8 cellular contexts compared by ENCODE assay signal in the genomic region with DNA sequence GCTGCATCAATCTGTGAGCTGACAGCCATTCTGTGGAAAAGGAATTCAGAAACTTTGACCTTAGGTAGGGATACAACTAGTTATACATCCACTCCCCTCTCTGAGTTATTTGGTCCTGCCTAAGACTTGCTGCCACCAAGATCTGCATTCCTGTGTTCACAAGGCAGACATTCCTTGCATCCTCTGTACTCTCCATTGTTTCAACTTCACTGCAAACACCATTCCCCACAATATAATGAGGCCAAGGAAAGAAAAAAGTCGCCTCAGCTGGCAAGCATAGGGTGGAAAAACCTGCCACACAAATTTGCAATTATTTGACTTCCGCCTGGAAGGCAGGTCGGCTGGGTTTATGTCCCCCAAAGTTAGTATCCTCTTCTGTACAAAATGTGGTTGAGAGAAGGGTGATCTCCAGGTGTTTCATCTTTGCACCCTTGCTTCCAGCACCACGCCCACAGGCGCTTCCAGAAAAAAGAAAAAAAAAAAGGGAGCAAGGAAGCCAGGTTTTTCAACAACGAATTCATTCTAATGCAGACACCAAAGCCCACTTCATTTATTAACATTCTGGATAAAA. TPM values are rescaled to one million over a fixed set of nuclear protein-coding genes. Genes with fewer than 3 reads are reported as not detected.
DNase-seq lines count a peak whose midpoint lies in the region; ATAC-seq and TF ChIP-seq lines count a peak whose summit lies in the region.

No MANE protein-coding gene starts in this region.

- H3K9me3 ChIP-seq in liver (ENCODE audit: control insufficient read depth in 4 of 4, low read length in 3 of 4): no peaks in the 10 kb centered on the region

- TF ChIP-seq CTCF in astrocyte of the cerebellum (IDR thresholded peaks at IDR 0.05; ENCODE audit: low read depth, low read length, missing control alignments): no peak
- no peak for TF ChIP-seq CTCF in liver (IDR thresholded peaks at IDR 0.05; ENCODE audit: low read depth, low read length, missing input control)
- TF ChIP-seq CTCF in type B pancreatic cell (conservative IDR thresholded peaks at IDR 0.05): no peak
- no peak for TF ChIP-seq CTCF in GM10266 (IDR thresholded peaks at IDR 0.05; ENCODE audit: control insufficient read depth, insufficient read depth, low read depth, missing control alignments)

- H3K27me3 ChIP-seq in liver (ENCODE audit: control insufficient read depth in 4 of 4, insufficient read depth in 4 of 4, low read length in 3 of 4): no peaks in the 10 kb centered on the region

- H3K4me1 Mint-ChIP-seq in activated T-cell treated with anti-CD3 and anti-CD28 coated beads, Interleukin-2, amount 50 U/mL, for 72 hours (ENCODE audit: low read depth): peaks cover 46% of the 10 kb centered on the region
- peaks cover 41% of the 10 kb centered on the region for H3K4me1 Mint-ChIP-seq in type B pancreatic cell (ENCODE audit: unreplicated experiment)

- H3K27me3 Mint-ChIP-seq in activated T-cell treated with anti-CD3 and anti-CD28 coated beads, Interleukin-2, amount 50 U/mL, for 72 hours (ENCODE audit: low read depth): peaks cover 18% of the 10 kb centered on the region
- no peaks in the 10 kb centered on the region for H3K27me3 Mint-ChIP-seq in type B pancreatic cell

- peak overlapping the region; percentile 91 to 96 for H3K4me3 Mint-ChIP-seq in activated T-cell treated with anti-CD3 and anti-CD28 coated beads, Interleukin-2, amount 50 U/mL, for 72 hours
- H3K4me3 Mint-ChIP-seq in type B pancreatic cell: peak overlapping the region; percentile 96

- in situ Hi-C loops in astrocyte of the cerebellum (cut with HindIII; ENCODE audit: low sequenced_read_pairs): no loop called here

- H3K4me3 ChIP-seq in astrocyte of the cerebellum (ENCODE audit: low read depth, low read length) (peak overlapping the region; percentile 71), liver (ENCODE audit: low read depth in 1 of 3, low read length in 3 of 3) (peak overlapping the region; percentile 83 to 99 (median 89))

- no peak for DNase-seq in activated T-cell treated with anti-CD3 and anti-CD28 coated beads, Interleukin-2, amount 50 U/mL, for 72 hours
- DNase-seq in activated T-cell treated with anti-CD3 and anti-CD28 coated beads, Interleukin-2, amount 50 U/mL, for 1 hour: no peak
- DNase-seq in astrocyte of the cerebellum (ENCODE audit: low read depth): no peak
- DNase-seq in type B pancreatic cell (ENCODE audit: extremely low spot score, unreplicated experiment): no peak
- no peak for DNase-seq in iPS-NIHi7 (ENCODE audit: extremely low spot score)
- no peak for DNase-seq in GM10266 (ENCODE audit: extremely low spot score)

- H3K4me1 ChIP-seq in liver (ENCODE audit: control insufficient read depth in 4 of 4, insufficient read depth in 4 of 4, low read length in 3 of 4): peaks cover 0 to 22% (median 13%) of the 10 kb centered on the region in 4 donors

- H3K27ac ChIP-seq in liver (ENCODE audit: low read depth in 1 of 2, low read length in 2 of 2): peak overlapping the region; percentile 72 to 83

- ATAC-seq in activated T-cell treated with anti-CD3 and anti-CD28 coated beads, Interleukin-2, amount 50 U/mL, for 72 hours (replicated peaks in 1 of 2): no peak
- ATAC-seq in HG02798 (IDR thresholded peaks at IDR 0.05; ENCODE audit: poor library complexity, unreplicated experiment): no peak

- WGBS in liver: 21% methylated on average over 6 of the region's 6 CpGs

- no peak for TF ChIP-seq RAD21 in liver (IDR thresholded peaks at IDR 0.05)

- no peaks in the 10 kb centered on the region for H3K9me3 Mint-ChIP-seq in activated T-cell treated with anti-CD3 and anti-CD28 coated beads, Interleukin-2, amount 50 U/mL, for 72 hours
- no peaks in the 10 kb centered on the region for H3K9me3 Mint-ChIP-seq in type B pancreatic cell

- H3K36me3 Mint-ChIP-seq in activated T-cell treated with anti-CD3 and anti-CD28 coated beads, Interleukin-2, amount 50 U/mL, for 72 hours (ENCODE audit: insufficient read depth in 2 of 2): peaks cover 4 to 5% of the 10 kb centered on the region in 2 donors
- H3K36me3 Mint-ChIP-seq in type B pancreatic cell: peaks cover 7% of the 10 kb centered on the region

- H3K36me3 ChIP-seq in liver (ENCODE audit: control insufficient read depth in 4 of 4, insufficient read depth in 3 of 4, low read depth in 1 of 4, low read length in 3 of 4): no peaks in the 10 kb centered on the region

- peak overlapping the region; percentile 26 for H3K27ac Mint-ChIP-seq in activated T-cell treated with anti-CD3 and anti-CD28 coated beads, Interleukin-2, amount 50 U/mL, for 72 hours
- H3K27ac Mint-ChIP-seq in type B pancreatic cell: peak overlapping the region; percentile 97

- peak overlapping the region; percentile 28 to 79 for H3K9ac ChIP-seq in liver (ENCODE audit: low read depth in 1 of 2, low read length in 2 of 2)

TF ChIP-seq in liver, 16 proteins besides CTCF, POLR2A, EP300 and RAD21:
- TF ChIP-seq HNF4A (conservative IDR thresholded peaks at IDR 0.05): no peak
- TF ChIP-seq EGR1 (IDR thresholded peaks at IDR 0.05; ENCODE audit: low read depth in 2 of 2): no peak
- no peak for TF ChIP-seq YY1 (IDR thresholded peaks at IDR 0.05)
- TF ChIP-seq JUND (IDR thresholded peaks at IDR 0.05): no peak
- TF ChIP-seq, protein P1, sequence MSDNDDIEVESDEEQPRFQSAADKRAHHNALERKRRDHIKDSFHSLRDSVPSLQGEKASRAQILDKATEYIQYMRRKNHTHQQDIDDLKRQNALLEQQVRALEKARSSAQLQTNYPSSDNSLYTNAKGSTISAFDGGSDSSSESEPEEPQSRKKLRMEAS (IDR thresholded peaks at IDR 0.05): no peak
- TF ChIP-seq, protein P2, sequence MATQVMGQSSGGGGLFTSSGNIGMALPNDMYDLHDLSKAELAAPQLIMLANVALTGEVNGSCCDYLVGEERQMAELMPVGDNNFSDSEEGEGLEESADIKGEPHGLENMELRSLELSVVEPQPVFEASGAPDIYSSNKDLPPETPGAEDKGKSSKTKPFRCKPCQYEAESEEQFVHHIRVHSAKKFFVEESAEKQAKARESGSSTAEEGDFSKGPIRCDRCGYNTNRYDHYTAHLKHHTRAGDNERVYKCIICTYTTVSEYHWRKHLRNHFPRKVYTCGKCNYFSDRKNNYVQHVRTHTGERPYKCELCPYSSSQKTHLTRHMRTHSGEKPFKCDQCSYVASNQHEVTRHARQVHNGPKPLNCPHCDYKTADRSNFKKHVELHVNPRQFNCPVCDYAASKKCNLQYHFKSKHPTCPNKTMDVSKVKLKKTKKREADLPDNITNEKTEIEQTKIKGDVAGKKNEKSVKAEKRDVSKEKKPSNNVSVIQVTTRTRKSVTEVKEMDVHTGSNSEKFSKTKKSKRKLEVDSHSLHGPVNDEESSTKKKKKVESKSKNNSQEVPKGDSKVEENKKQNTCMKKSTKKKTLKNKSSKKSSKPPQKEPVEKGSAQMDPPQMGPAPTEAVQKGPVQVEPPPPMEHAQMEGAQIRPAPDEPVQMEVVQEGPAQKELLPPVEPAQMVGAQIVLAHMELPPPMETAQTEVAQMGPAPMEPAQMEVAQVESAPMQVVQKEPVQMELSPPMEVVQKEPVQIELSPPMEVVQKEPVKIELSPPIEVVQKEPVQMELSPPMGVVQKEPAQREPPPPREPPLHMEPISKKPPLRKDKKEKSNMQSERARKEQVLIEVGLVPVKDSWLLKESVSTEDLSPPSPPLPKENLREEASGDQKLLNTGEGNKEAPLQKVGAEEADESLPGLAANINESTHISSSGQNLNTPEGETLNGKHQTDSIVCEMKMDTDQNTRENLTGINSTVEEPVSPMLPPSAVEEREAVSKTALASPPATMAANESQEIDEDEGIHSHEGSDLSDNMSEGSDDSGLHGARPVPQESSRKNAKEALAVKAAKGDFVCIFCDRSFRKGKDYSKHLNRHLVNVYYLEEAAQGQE (IDR thresholded peaks at IDR 0.05): no peak
- no peak for TF ChIP-seq RXRA (IDR thresholded peaks at IDR 0.05)
- no peak for TF ChIP-seq FOXA1 (IDR thresholded peaks at IDR 0.05)
- no peak for TF ChIP-seq NR2F2 (IDR thresholded peaks at IDR 0.05)
- no peak for TF ChIP-seq FOXA2 (IDR thresholded peaks at IDR 0.05)
- TF ChIP-seq TAF1 (conservative IDR thresholded peaks at IDR 0.05): no peak
- TF ChIP-seq, protein P3, sequence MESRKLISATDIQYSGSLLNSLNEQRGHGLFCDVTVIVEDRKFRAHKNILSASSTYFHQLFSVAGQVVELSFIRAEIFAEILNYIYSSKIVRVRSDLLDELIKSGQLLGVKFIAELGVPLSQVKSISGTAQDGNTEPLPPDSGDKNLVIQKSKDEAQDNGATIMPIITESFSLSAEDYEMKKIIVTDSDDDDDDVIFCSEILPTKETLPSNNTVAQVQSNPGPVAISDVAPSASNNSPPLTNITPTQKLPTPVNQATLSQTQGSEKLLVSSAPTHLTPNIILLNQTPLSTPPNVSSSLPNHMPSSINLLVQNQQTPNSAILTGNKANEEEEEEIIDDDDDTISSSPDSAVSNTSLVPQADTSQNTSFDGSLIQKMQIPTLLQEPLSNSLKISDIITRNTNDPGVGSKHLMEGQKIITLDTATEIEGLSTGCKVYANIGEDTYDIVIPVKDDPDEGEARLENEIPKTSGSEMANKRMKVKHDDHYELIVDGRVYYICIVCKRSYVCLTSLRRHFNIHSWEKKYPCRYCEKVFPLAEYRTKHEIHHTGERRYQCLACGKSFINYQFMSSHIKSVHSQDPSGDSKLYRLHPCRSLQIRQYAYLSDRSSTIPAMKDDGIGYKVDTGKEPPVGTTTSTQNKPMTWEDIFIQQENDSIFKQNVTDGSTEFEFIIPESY (IDR thresholded peaks at IDR 0.05): no peak
- TF ChIP-seq GABPA (IDR thresholded peaks at IDR 0.05 in 1 of 2, conservative IDR thresholded peaks at IDR 0.05 in 1 of 2): no peak
- TF ChIP-seq, protein P4, sequence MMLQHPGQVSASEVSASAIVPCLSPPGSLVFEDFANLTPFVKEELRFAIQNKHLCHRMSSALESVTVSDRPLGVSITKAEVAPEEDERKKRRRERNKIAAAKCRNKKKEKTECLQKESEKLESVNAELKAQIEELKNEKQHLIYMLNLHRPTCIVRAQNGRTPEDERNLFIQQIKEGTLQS (IDR thresholded peaks at IDR 0.05): no peak
- no peak for TF ChIP-seq HNF4G (IDR thresholded peaks at IDR 0.05)
- TF ChIP-seq SP1 (IDR thresholded peaks at IDR 0.05): no peak

RNA-seq across cellular contexts. Expression of a gene that starts 0.7 kb away (rescaled TPM):
- total RNA-seq in activated T-cell treated with anti-CD3 and anti-CD28 coated beads, Interleukin-2, amount 50 U/mL, for 72 hours: 1 to 10 TPM; 3.6 to 4.6 TPM
- total RNA-seq in liver (1 to 10 TPM; 2.6 to 4.4 TPM), type B pancreatic cell (ENCODE audit: low replicate concordance) (47.9 and 77.4 TPM in 2 replicates)
- 1 to 10 TPM; 1.7 to 3.4 TPM for polyA plus RNA-seq in liver
